19 cellular contexts compared by ENCODE assay signal in the genomic region with DNA sequence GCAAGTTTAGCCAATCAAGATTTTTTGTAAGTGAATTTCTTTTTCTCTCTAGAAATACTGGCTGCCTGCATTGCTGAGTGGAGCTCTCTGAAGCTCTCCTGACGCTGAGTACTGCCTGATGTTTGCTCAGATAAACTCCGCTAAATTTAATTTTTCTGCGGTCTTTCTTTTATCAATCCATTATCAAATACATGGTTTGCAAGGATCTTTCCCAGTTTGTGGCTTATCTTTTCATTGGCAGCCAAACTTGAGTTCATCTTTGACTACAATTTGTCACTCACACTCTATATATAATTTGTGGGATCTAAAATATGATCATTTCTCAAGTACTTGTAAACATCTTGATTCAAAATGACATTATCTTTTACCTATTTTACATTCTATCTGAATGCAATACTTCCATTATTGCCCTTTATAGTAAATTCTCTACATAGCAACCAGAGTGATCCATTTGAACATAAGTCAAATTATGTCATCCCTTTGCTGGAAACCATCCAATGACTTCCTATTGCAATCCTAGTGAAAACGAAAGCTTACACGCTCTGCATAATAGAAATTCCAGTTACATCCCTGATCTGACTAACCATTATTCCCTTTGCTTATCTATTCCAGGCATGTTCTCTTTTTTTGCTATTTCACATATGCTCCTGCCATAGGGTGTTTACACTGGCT.
"Had no signal": no experiment of that assay in that cellular context is flagged by ENCODE, and none has a peak within 500 bp of the region (broad histone marks: within the 10 kb centered on the region; RNA-seq: fewer than 3 reads in every experiment).

No MANE protein-coding gene starts in this region.

- H3K4me3 ChIP-seq: breast epithelium, gastroesophageal sphincter, lung, prostate gland, skin epidermis, thyroid gland had no signal

- H3K27me3 Mint-ChIP-seq: dendritic cell treated with granulocyte-macrophage colony-stimulating factor and Interleukin-4, amounts not matched to agents 40 ng/mL and 50 ng/mL, for 4 days; effector memory CD8-positive, alpha-beta T cell; stimulated activated naive B cell treated with anti-CD40 and anti-IgM and Interleukin-4, amounts not matched to agents 10 μg/mL and 1 μg/mL and 100 μg/mL, for 72 hours had no signal

- H3K27ac Mint-ChIP-seq: dendritic cell treated with granulocyte-macrophage colony-stimulating factor and Interleukin-4, amounts not matched to agents 40 ng/mL and 50 ng/mL, for 4 days; effector memory CD8-positive, alpha-beta T cell; stimulated activated naive B cell treated with anti-CD40 and anti-IgM and Interleukin-4, amounts not matched to agents 10 μg/mL and 1 μg/mL and 100 μg/mL, for 72 hours had no signal

- H3K4me3 Mint-ChIP-seq: dendritic cell treated with granulocyte-macrophage colony-stimulating factor and Interleukin-4, amounts not matched to agents 40 ng/mL and 50 ng/mL, for 4 days; effector memory CD8-positive, alpha-beta T cell; stimulated activated naive B cell treated with anti-CD40 and anti-IgM and Interleukin-4, amounts not matched to agents 10 μg/mL and 1 μg/mL and 100 μg/mL, for 72 hours had no signal

- H3K36me3 Mint-ChIP-seq: stimulated activated naive B cell treated with anti-CD40 and anti-IgM and Interleukin-4, amounts not matched to agents 10 μg/mL and 1 μg/mL and 100 μg/mL, for 72 hours had no signal

- H3K4me1 Mint-ChIP-seq: stimulated activated naive B cell treated with anti-CD40 and anti-IgM and Interleukin-4, amounts not matched to agents 10 μg/mL and 1 μg/mL and 100 μg/mL, for 72 hours had no signal

- H3K36me3 ChIP-seq: breast epithelium, gastroesophageal sphincter, prostate gland, thyroid gland had no signal

- H3K27ac ChIP-seq: breast epithelium, epithelial cell of prostate, gastroesophageal sphincter, prostate gland, skin epidermis, thyroid gland had no signal

- H3K27me3 ChIP-seq: breast epithelium, gastroesophageal sphincter, thyroid gland had no signal

- DNase-seq: activated CD4-positive, alpha-beta T cell treated with anti-CD3 and anti-CD28 coated beads, Interleukin-2, amount 50 U/mL, for 1 hour; activated naive CD4-positive, alpha-beta T cell; aorta; effector memory CD8-positive, alpha-beta T cell; left colon; midbrain; right cardiac atrium; stimulated activated CD4-positive, alpha-beta T cell treated with anti-CD3 and anti-CD28 coated beads, Interleukin-15, amount 100 ng/mL, for 24 hours; stimulated activated CD4-positive, alpha-beta T cell treated with anti-CD3 and anti-CD28 coated beads, Interleukin-4, amount 100 ng/mL, for 1 hour; stimulated activated naive B cell treated with anti-CD40 and anti-IgM and Interleukin-4, amounts not matched to agents 10 μg/mL and 1 μg/mL and 100 μg/mL, for 72 hours; thyroid gland had no signal

- H3K9me3 ChIP-seq: breast epithelium, gastroesophageal sphincter, prostate gland, thyroid gland had no signal

- H3K9me3 Mint-ChIP-seq: dendritic cell treated with granulocyte-macrophage colony-stimulating factor and Interleukin-4, amounts not matched to agents 40 ng/mL and 50 ng/mL, for 4 days; stimulated activated naive B cell treated with anti-CD40 and anti-IgM and Interleukin-4, amounts not matched to agents 10 μg/mL and 1 μg/mL and 100 μg/mL, for 72 hours had no signal

- H3K4me1 ChIP-seq: breast epithelium, gastroesophageal sphincter, prostate gland, thyroid gland had no signal

- ATAC-seq: activated CD4-positive, CD25-positive, alpha-beta regulatory T cell treated with anti-CD3 and anti-CD28 coated beads, Interleukin-2, amount 50 U/mL, for 24 hours; effector memory CD8-positive, alpha-beta T cell; gastroesophageal sphincter; left colon; right cardiac atrium; stimulated activated naive B cell treated with anti-CD40 and anti-IgM and Interleukin-4, amounts not matched to agents 10 μg/mL and 1 μg/mL and 100 μg/mL, for 72 hours had no signal
